Comparison of ENCODE assay signal across 16 cellular contexts in the genomic region with DNA sequence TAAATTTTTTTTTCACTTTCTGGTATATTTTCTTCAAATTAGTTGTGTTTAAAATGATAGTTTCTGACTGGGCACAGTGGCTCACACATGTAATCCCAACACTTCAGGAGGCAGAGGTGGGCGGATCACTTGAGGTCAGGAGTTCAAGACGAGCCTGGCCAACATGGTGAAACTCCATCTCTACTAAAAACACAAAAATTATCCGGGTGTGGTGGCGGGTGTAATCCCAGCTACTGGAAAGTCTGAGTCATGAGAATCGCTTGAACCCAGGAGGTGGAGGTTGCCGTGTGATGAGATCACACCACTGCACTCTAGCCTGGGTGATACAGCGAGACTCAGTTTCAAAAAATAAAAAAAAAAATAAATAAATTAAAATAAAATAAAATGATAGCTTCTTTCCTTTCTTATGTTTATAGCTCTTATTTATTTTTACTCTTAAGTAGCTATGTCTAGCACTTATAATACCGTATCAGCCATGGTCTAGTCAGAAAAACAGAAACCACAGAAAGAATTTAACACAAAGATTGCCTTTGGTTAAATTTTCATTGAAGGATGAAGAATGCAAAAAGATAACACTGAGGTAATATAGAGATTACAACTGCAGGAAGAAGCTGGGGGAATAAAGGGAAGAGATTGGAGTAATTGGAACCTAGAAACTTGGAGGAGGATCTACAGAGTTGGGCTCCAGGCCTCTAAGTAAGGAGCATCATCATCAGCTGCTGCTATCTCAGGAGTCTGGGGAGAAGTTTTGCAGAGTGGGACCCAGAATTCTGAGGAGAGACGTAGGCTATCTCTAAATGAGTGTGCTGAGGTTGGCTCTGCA. TPM values are rescaled to one million over a fixed set of nuclear protein-coding genes. Genes with fewer than 3 reads are reported as not detected.
DNase-seq lines count a peak whose midpoint lies in the region; ATAC-seq and TF ChIP-seq lines count a peak whose summit lies in the region.
"Had no signal": no experiment of that assay in that cellular context is flagged by ENCODE, and none has a peak within 500 bp of the region (broad histone marks: within the 10 kb centered on the region; RNA-seq: fewer than 3 reads in every experiment).

No MANE protein-coding gene starts in this region.

- peak; percentile 79 for DNase-seq in ACHN
- DNase-seq in HFF-Myc (ENCODE audit: extremely low read depth, low read depth), result peak; percentile 31
- DNase-seq in astrocyte of the hippocampus (ENCODE audit: low read depth, low spot score), result peak; percentile 51
- DNase-seq in glomerular visceral epithelial cell (ENCODE audit: extremely low spot score), result peak; percentile 87
- no peak for DNase-seq in cerebellum (ENCODE audit: low spot score)
- no peak for DNase-seq in lower lobe of right lung
- DNase-seq in activated T-cell treated with anti-CD3 and anti-CD28 coated beads, Interleukin-2, amount 50 U/mL, for 24 hours, result no peak
- DNase-seq: activated CD8-positive, alpha-beta memory T cell treated with anti-CD3 and anti-CD28 coated beads for 24 hours; effector CD4-positive, alpha-beta T cell; NCI-H187; right cardiac atrium; T-helper 1 cell; upper lobe of left lung had no signal

- H3K4me1 ChIP-seq in lower lobe of right lung, result no peaks in the 10 kb centered on the region
- H3K4me1 ChIP-seq: upper lobe of left lung had no signal

- H3K9me3 Mint-ChIP-seq in activated T-cell treated with anti-CD3 and anti-CD28 coated beads, Interleukin-2, amount 50 U/mL, for 24 hours, result peaks cover 2% of the 10 kb centered on the region

- in situ Hi-C loops in ACHN (cut with HindIII; ENCODE audit: low pct_ligation_motif_present, low pct_unique_long_range_greater_than_20kb, low sequenced_read_pairs), result no loop called here

- H3K4me3 ChIP-seq in HFF-Myc (replicated peaks; ENCODE audit: low read depth, low read length) (no peak overlapping the region), lower lobe of right lung (no peak overlapping the region)
- H3K4me3 ChIP-seq: BLaER1, upper lobe of left lung had no signal

- no peaks in the 10 kb centered on the region for H3K27me3 ChIP-seq in lower lobe of right lung (ENCODE audit: low read depth)
- H3K27me3 ChIP-seq: BLaER1, upper lobe of left lung had no signal

- intact Hi-C loops in lower lobe of right lung (cut with DNase I), result no loop called here

- H3K4me3 Mint-ChIP-seq in activated T-cell treated with anti-CD3 and anti-CD28 coated beads, Interleukin-2, amount 50 U/mL, for 24 hours, result no peak overlapping the region

- no peak overlapping the region for H3K27ac Mint-ChIP-seq in activated T-cell treated with anti-CD3 and anti-CD28 coated beads, Interleukin-2, amount 50 U/mL, for 24 hours
- H3K27ac Mint-ChIP-seq: activated naive CD4-positive, alpha-beta T cell treated with anti-CD3 and anti-CD28 coated beads, Interleukin-2, amount 50 U/mL, for 72 hours had no signal

- H3K9me3 ChIP-seq in lower lobe of right lung, result no peaks in the 10 kb centered on the region
- H3K9me3 ChIP-seq: upper lobe of left lung had no signal

- H3K27ac ChIP-seq in lower lobe of right lung, result no peak overlapping the region
- H3K27ac ChIP-seq: BLaER1, upper lobe of left lung had no signal

- peaks cover 6% of the 10 kb centered on the region for H3K4me1 Mint-ChIP-seq in activated T-cell treated with anti-CD3 and anti-CD28 coated beads, Interleukin-2, amount 50 U/mL, for 24 hours (ENCODE audit: low read depth)

- peaks cover 24% of the 10 kb centered on the region for H3K27me3 Mint-ChIP-seq in activated T-cell treated with anti-CD3 and anti-CD28 coated beads, Interleukin-2, amount 50 U/mL, for 24 hours

- H3K36me3 ChIP-seq in lower lobe of right lung, result no peaks in the 10 kb centered on the region
- H3K36me3 ChIP-seq: BLaER1, upper lobe of left lung had no signal

- TF ChIP-seq CTCF in HFF-Myc (IDR thresholded peaks at IDR 0.05; ENCODE audit: low read depth, low read length, missing control alignments), result no peak
- no peak for TF ChIP-seq CTCF in lower lobe of right lung (IDR thresholded peaks at IDR 0.05)

- ATAC-seq in HG03342 (IDR thresholded peaks at IDR 0.05; ENCODE audit: unreplicated experiment) (no peak), lower lobe of right lung (no peak)
- ATAC-seq: activated naive CD4-positive, alpha-beta T cell treated with anti-CD3 and anti-CD28 coated beads, Interleukin-2, amount 50 U/mL, for 72 hours had no signal

- no peaks in the 10 kb centered on the region for H3K36me3 Mint-ChIP-seq in activated T-cell treated with anti-CD3 and anti-CD28 coated beads, Interleukin-2, amount 50 U/mL, for 24 hours (ENCODE audit: low read depth)

RNA-seq across cellular contexts. Expression of a gene that starts 54.7 kb away (rescaled TPM):
- total RNA-seq in cerebellum (129 TPM), lower lobe of right lung (36.5 TPM)

Comparison
In these comparisons a context has a peak if more than half of its experiments do, and no peak if none do; other contexts are left out.
1. DNase-seq: peak in ACHN (single experiment), HFF-Myc (single experiment), astrocyte of the hippocampus (single experiment) and glomerular visceral epithelial cell (single experiment); none in cerebellum (single experiment), lower lobe of right lung (single experiment) and activated T-cell treated with anti-CD3 and anti-CD28 coated beads, Interleukin-2, amount 50 U/mL, for 24 hours (single experiment).